ENCODE assay signal across 12 cellular contexts in genomic region chr2:86201951-86202692, GRCh38. TPM values are rescaled to one million over a fixed set of nuclear protein-coding genes. Genes with fewer than 3 reads are reported as not detected.
DNase-seq lines count a peak whose midpoint lies in the region; ATAC-seq, FAIRE-seq and TF ChIP-seq lines count a peak whose summit lies in the region.
"Had no signal": no experiment of that assay in that cellular context is flagged by ENCODE, and none has a peak within 500 bp of the region (broad histone marks: within the 10 kb centered on the region; RNA-seq: fewer than 3 reads in every experiment).

No MANE protein-coding gene starts in this region.

- no TSS peak for BruUV-seq in HepG2 (replicated peaks; lab: Mats Ljungman, UMichigan)

- H3K9me3 ChIP-seq in HepG2 (ENCODE audit: low read length) = no peaks in the 10 kb centered on the region
- H3K9me3 ChIP-seq in effector memory CD4-positive, alpha-beta T cell (ENCODE audit: control insufficient read depth, low read length) = no peaks in the 10 kb centered on the region

- H3K4me1 Mint-ChIP-seq in activated T-helper 2 cell treated with anti-CD3 and anti-CD28 coated beads, Interferon-gamma antibody, Interleukin-2, Interleukin-4, amounts not matched to agents 10 μg/mL and 5 μg/mL and 100 μg/mL, durations not matched to agents 14 hours and 24 hours and 36 hours (ENCODE audit: low read depth) = peaks cover 26% of the 10 kb centered on the region

- H3K9me3 Mint-ChIP-seq in activated T-helper 2 cell treated with anti-CD3 and anti-CD28 coated beads, Interferon-gamma antibody, Interleukin-2, Interleukin-4, amounts not matched to agents 10 μg/mL and 5 μg/mL and 100 μg/mL, durations not matched to agents 14 hours and 24 hours and 36 hours = no peaks in the 10 kb centered on the region

- TF ChIP-seq EP300 in HepG2 (IDR thresholded peaks at IDR 0.05; ENCODE audit: low read depth in 2 of 2, low read length in 2 of 2) (no peak), HepG2 (CRISPR knock-in tag; IDR thresholded peaks at IDR 0.05; ENCODE audit: borderline replicate concordance) (no peak)

- TF ChIP-seq RAD21 in HepG2 (CRISPR knock-in tag; IDR thresholded peaks at IDR 0.05) = no peak

- H3K27me3 Mint-ChIP-seq in activated T-helper 2 cell treated with anti-CD3 and anti-CD28 coated beads, Interferon-gamma antibody, Interleukin-2, Interleukin-4, amounts not matched to agents 10 μg/mL and 5 μg/mL and 100 μg/mL, durations not matched to agents 14 hours and 24 hours and 36 hours (ENCODE audit: low read depth) = no peaks in the 10 kb centered on the region

- TF ChIP-seq POLR2A in HepG2 (IDR thresholded peaks at IDR 0.05; ENCODE audit: insufficient read depth in 1 of 2, low read depth in 2 of 2, low read length in 2 of 2) = no peak

- TF ChIP-seq CTCF in HepG2 (CRISPR knock-in tag; IDR thresholded peaks at IDR 0.05) = peak; percentile 19; the same call in 1 of the 2 replicates

- H3K36me3 Mint-ChIP-seq in activated T-helper 2 cell treated with anti-CD3 and anti-CD28 coated beads, Interferon-gamma antibody, Interleukin-2, Interleukin-4, amounts not matched to agents 10 μg/mL and 5 μg/mL and 100 μg/mL, durations not matched to agents 14 hours and 24 hours and 36 hours (ENCODE audit: low read depth) = peaks cover 29% of the 10 kb centered on the region

- intact Hi-C loops in left ventricle myocardium superior (cut with micrococcal nuclease) = no loop called here
- intact Hi-C loops in Right ventricle myocardium superior (cut with DNase I) = no loop called here
- intact Hi-C loops in activated T-helper 2 cell treated with anti-CD3 and anti-CD28 coated beads, Interferon-gamma antibody, Interleukin-2, Interleukin-4, amounts not matched to agents 10 μg/mL and 5 μg/mL and 100 μg/mL, durations not matched to agents 14 hours and 24 hours and 36 hours (cut with micrococcal nuclease) = no loop called here
- intact Hi-C loops in HepG2 (cut with micrococcal nuclease; ENCODE audit: unreplicated experiment) = no loop called here

- in situ Hi-C loops in HepG2 (cut with HindIII; ENCODE audit: extremely low pct_ligation_motif_present, low pct_unique_long_range_greater_than_20kb) = no loop called here

- 92% methylated on average over 6 of the region's 6 CpGs for WGBS in HepG2 (ENCODE audit: low lambda C conversion rate)

- no peak overlapping the region for H2AFZ ChIP-seq in HepG2 (ENCODE audit: low read length)

- no peak overlapping the region for H3K9ac ChIP-seq in HepG2 (ENCODE audit: insufficient read depth, low read depth, low read length)

- H3K27me3 ChIP-seq in HepG2 (ENCODE audit: control insufficient read depth in 1 of 2, insufficient read depth in 2 of 2, low read length in 2 of 2) = no peaks in the 10 kb centered on the region; a peak in 1 of 5 replicates
- no peaks in the 10 kb centered on the region for H3K27me3 ChIP-seq in effector memory CD4-positive, alpha-beta T cell (replicated peaks; ENCODE audit: control insufficient read depth, insufficient read depth, low read length, poor library complexity, severe bottlenecking)

- peak overlapping the region; percentile 39 for H3K4me2 ChIP-seq in HepG2 (ENCODE audit: low read depth, low read length)

- peaks cover 6 to 21% of the 10 kb centered on the region in 2 experiments for H3K36me3 ChIP-seq in HepG2 (replicated peaks in 1 of 2; ENCODE audit: control insufficient read depth in 1 of 2, insufficient read depth in 2 of 2, low read length in 2 of 2)
- H3K36me3 ChIP-seq in effector memory CD4-positive, alpha-beta T cell (ENCODE audit: control insufficient read depth, insufficient read depth, low read length) = peaks cover 8% of the 10 kb centered on the region

- H4K20me1 ChIP-seq in HepG2 (ENCODE audit: insufficient read depth, low read length) = 0 out of 2 replicates have a peak, but pooled peaks cover 5% of the 10 kb centered on the region

- H3K4me3 ChIP-seq in HepG2 (replicated peaks in 1 of 3; ENCODE audit: insufficient read depth in 1 of 3, low read depth in 2 of 3, low read length in 3 of 3) = no peak overlapping the region
- no peak overlapping the region for H3K4me3 ChIP-seq in effector memory CD4-positive, alpha-beta T cell (ENCODE audit: insufficient read depth, low read depth, low read length, poor library complexity, severe bottlenecking)

- peak; percentile 21 for ATAC-seq in left ventricle myocardium superior
- ATAC-seq in Right ventricle myocardium superior (ENCODE audit: poor library complexity) = no peak
- ATAC-seq in HepG2 = no peak
- ATAC-seq in GM18909 (IDR thresholded peaks at IDR 0.05; ENCODE audit: poor library complexity, unreplicated experiment) = no peak
- ATAC-seq in HG03354 (IDR thresholded peaks at IDR 0.05; ENCODE audit: poor library complexity, severe bottlenecking, unreplicated experiment) = no peak

- no peak overlapping the region for H3K27ac ChIP-seq in HepG2 (ENCODE audit: extremely low read length, insufficient read depth, low read length)
- no peak overlapping the region for H3K27ac ChIP-seq in effector memory CD4-positive, alpha-beta T cell (ENCODE audit: insufficient read depth, low read length, poor library complexity, severe bottlenecking)

- no peak for DNase-seq in left ventricle myocardium superior
- DNase-seq in Right ventricle myocardium superior = no peak
- no peak for DNase-seq in activated T-helper 2 cell treated with anti-CD3 and anti-CD28 coated beads, Interferon-gamma antibody, Interleukin-2, Interleukin-4, amounts not matched to agents 10 μg/mL and 5 μg/mL and 100 μg/mL, durations not matched to agents 14 hours and 24 hours and 36 hours (ENCODE audit: low spot score)
- no peak for DNase-seq in HepG2 (ENCODE audit: low spot score)
- DNase-seq in effector memory CD4-positive, alpha-beta T cell = no peak
- no peak for DNase-seq in NCI-H1417 (lab: John Stamatoyannopoulos, UW)
- DNase-seq: effector CD8-positive, alpha-beta T cell; NCI-H510A; posterior cingulate gyrus had no signal

- no peak for FAIRE-seq in HepG2 (lab: Jason Lieb, UNC)
- FAIRE-seq: islet of Langerhans had no signal

- H3K27ac Mint-ChIP-seq in activated T-helper 2 cell treated with anti-CD3 and anti-CD28 coated beads, Interferon-gamma antibody, Interleukin-2, Interleukin-4, amounts not matched to agents 10 μg/mL and 5 μg/mL and 100 μg/mL, durations not matched to agents 14 hours and 24 hours and 36 hours = no peak overlapping the region

- CTCF ChIA-PET in HepG2 (lab: Yijun Ruan, JAX; ENCODE audit: low intra/inter-chr PET ratio, low total read pairs) = no interaction called here

- peaks cover 43% of the 10 kb centered on the region for H3K4me1 ChIP-seq in HepG2 (ENCODE audit: insufficient read depth, low read length)
- no peaks in the 10 kb centered on the region for H3K4me1 ChIP-seq in effector memory CD4-positive, alpha-beta T cell (ENCODE audit: control insufficient read depth, insufficient read depth, low read length, poor library complexity, severe bottlenecking)

- POLR2A ChIA-PET in HepG2 (lab: Yijun Ruan, JAX) = interaction anchor here (0.6 kb wide), 1 partner anchor 425 kb away, joined by 3 read pairs; no protein-coding TSS in a partner anchor

- H3K79me2 ChIP-seq in HepG2 (ENCODE audit: insufficient read depth, low read length) = peaks cover 47% of the 10 kb centered on the region

- H3K4me3 Mint-ChIP-seq in activated T-helper 2 cell treated with anti-CD3 and anti-CD28 coated beads, Interferon-gamma antibody, Interleukin-2, Interleukin-4, amounts not matched to agents 10 μg/mL and 5 μg/mL and 100 μg/mL, durations not matched to agents 14 hours and 24 hours and 36 hours (ENCODE audit: low read depth) = peak overlapping the region; percentile 34

RNA-seq across cellular contexts. Expression of gene MRPL35, which starts 2.9 kb away (rescaled TPM):
- total RNA-seq in left ventricle myocardium superior = 101 TPM
- 86.5 TPM for total RNA-seq in Right ventricle myocardium superior
- 59.8 and 62.9 TPM in 2 replicates for total RNA-seq in activated T-helper 2 cell treated with anti-CD3 and anti-CD28 coated beads, Interferon-gamma antibody, Interleukin-2, Interleukin-4, amounts not matched to agents 10 μg/mL and 5 μg/mL and 100 μg/mL, durations not matched to agents 14 hours and 24 hours and 36 hours
- total RNA-seq in HepG2 (2016; rRNA removed; fragmentation: Illumina TruSeq; extraction: Trizol) = 97.1 and 152 TPM in 2 replicates
- total RNA-seq in HepG2 (2016; cell fraction: cytosol; rRNA removed; fragmentation: Illumina TruSeq; extraction: Trizol; ENCODE audit: low read depth) = 25.4 and 27.6 TPM in 2 replicates
- 97.8 and 161 TPM in 2 replicates for total RNA-seq in HepG2 (2016; cell fraction: insoluble cytoplasmic fraction; rRNA removed; fragmentation: Illumina TruSeq; extraction: Trizol)
- total RNA-seq in HepG2 (2016; cell fraction: membrane; rRNA removed; fragmentation: Illumina TruSeq; extraction: Trizol) = 21.6 and 28.9 TPM in 2 replicates
- 35.9 and 40.2 TPM in 2 replicates for total RNA-seq in HepG2 (2016; cell fraction: nucleus; rRNA removed; fragmentation: Illumina TruSeq; extraction: Trizol)
- 80.5 and 86.1 TPM in 2 replicates for polyA plus RNA-seq in HepG2 (2011; rRNA removed)
- polyA plus RNA-seq in HepG2 (2011; cell fraction: cytosol; rRNA removed) = 62.3 and 68.7 TPM in 2 replicates
- polyA plus RNA-seq in HepG2 (2011; cell fraction: nucleus; rRNA removed) = 40.2 and 46.3 TPM in 2 replicates
- 31.5 and 48.9 TPM in 2 replicates for polyA plus RNA-seq in HepG2 (2012)
- 21.8 and 23.1 TPM in 2 replicates for polyA plus RNA-seq in HepG2 (2016; cell fraction: cytosol; fragmentation: Illumina TruSeq; extraction: Trizol; ENCODE audit: low read depth)
- 148 and 150 TPM in 2 replicates for polyA plus RNA-seq in HepG2 (2016; cell fraction: insoluble cytoplasmic fraction; fragmentation: Illumina TruSeq; extraction: Trizol; ENCODE audit: low read depth)
- 17.2 and 19.6 TPM in 2 replicates for polyA plus RNA-seq in HepG2 (2016; cell fraction: membrane; fragmentation: Illumina TruSeq; extraction: Trizol; ENCODE audit: low read depth)
- 55.3 and 64.5 TPM in 2 replicates for polyA plus RNA-seq in HepG2 (2016; cell fraction: nucleus; fragmentation: Illumina TruSeq; extraction: Trizol; ENCODE audit: insufficient read depth, low read depth)
- 143 and 152 TPM in 2 replicates for polyA minus RNA-seq in HepG2 (2011; rRNA and poly(A)+ RNA removed; ENCODE audit: low replicate concordance)
- 21.9 and 30.4 TPM in 2 replicates for polyA minus RNA-seq in HepG2 (2011; cell fraction: cytosol; rRNA and poly(A)+ RNA removed)
- 27.9 and 35.1 TPM in 2 replicates for polyA minus RNA-seq in HepG2 (2011; cell fraction: nucleus; rRNA and poly(A)+ RNA removed)

RNA-seq across cellular contexts. Expression of gene IMMT, which starts 6.9 kb away (rescaled TPM):
- total RNA-seq in left ventricle myocardium superior = 301 TPM
- 301 TPM for total RNA-seq in Right ventricle myocardium superior
- 160 and 180 TPM in 2 replicates for total RNA-seq in activated T-helper 2 cell treated with anti-CD3 and anti-CD28 coated beads, Interferon-gamma antibody, Interleukin-2, Interleukin-4, amounts not matched to agents 10 μg/mL and 5 μg/mL and 100 μg/mL, durations not matched to agents 14 hours and 24 hours and 36 hours
- 119 and 174 TPM in 2 replicates for total RNA-seq in HepG2 (2016; rRNA removed; fragmentation: Illumina TruSeq; extraction: Trizol)
- total RNA-seq in HepG2 (2016; cell fraction: cytosol; rRNA removed; fragmentation: Illumina TruSeq; extraction: Trizol; ENCODE audit: low read depth) = 15.3 and 18.4 TPM in 2 replicates
- 120 and 173 TPM in 2 replicates for total RNA-seq in HepG2 (2016; cell fraction: insoluble cytoplasmic fraction; rRNA removed; fragmentation: Illumina TruSeq; extraction: Trizol)
- total RNA-seq in HepG2 (2016; cell fraction: membrane; rRNA removed; fragmentation: Illumina TruSeq; extraction: Trizol) = 33.8 and 38.5 TPM in 2 replicates
- 77.7 and 86.2 TPM in 2 replicates for total RNA-seq in HepG2 (2016; cell fraction: nucleus; rRNA removed; fragmentation: Illumina TruSeq; extraction: Trizol)
- polyA plus RNA-seq in HepG2 (2011; rRNA removed) = 52.3 and 63.5 TPM in 2 replicates
- polyA plus RNA-seq in HepG2 (2011; cell fraction: cytosol; rRNA removed) = 44.9 and 51.8 TPM in 2 replicates
- polyA plus RNA-seq in HepG2 (2011; cell fraction: nucleus; rRNA removed) = 33.6 and 36.1 TPM in 2 replicates
- polyA plus RNA-seq in HepG2 (2012) = 82.6 and 99.8 TPM in 2 replicates
- polyA plus RNA-seq in HepG2 (2016; cell fraction: cytosol; fragmentation: Illumina TruSeq; extraction: Trizol; ENCODE audit: low read depth) = 12.7 and 14.4 TPM in 2 replicates
- 192 and 195 TPM in 2 replicates for polyA plus RNA-seq in HepG2 (2016; cell fraction: insoluble cytoplasmic fraction; fragmentation: Illumina TruSeq; extraction: Trizol; ENCODE audit: low read depth)
- 23.3 and 29.6 TPM in 2 replicates for polyA plus RNA-seq in HepG2 (2016; cell fraction: membrane; fragmentation: Illumina TruSeq; extraction: Trizol; ENCODE audit: low read depth)
- 110 TPM in 2 replicates for polyA plus RNA-seq in HepG2 (2016; cell fraction: nucleus; fragmentation: Illumina TruSeq; extraction: Trizol; ENCODE audit: insufficient read depth, low read depth)
- 58.1 and 76.7 TPM in 2 replicates for polyA minus RNA-seq in HepG2 (2011; rRNA and poly(A)+ RNA removed; ENCODE audit: low replicate concordance)
- 66.1 and 82.3 TPM in 2 replicates for polyA minus RNA-seq in HepG2 (2011; cell fraction: cytosol; rRNA and poly(A)+ RNA removed)
- 88.0 and 90.4 TPM in 2 replicates for polyA minus RNA-seq in HepG2 (2011; cell fraction: nucleus; rRNA and poly(A)+ RNA removed)
